Comparison of ENCODE assay signal across 20 cellular contexts in the genomic region with DNA sequence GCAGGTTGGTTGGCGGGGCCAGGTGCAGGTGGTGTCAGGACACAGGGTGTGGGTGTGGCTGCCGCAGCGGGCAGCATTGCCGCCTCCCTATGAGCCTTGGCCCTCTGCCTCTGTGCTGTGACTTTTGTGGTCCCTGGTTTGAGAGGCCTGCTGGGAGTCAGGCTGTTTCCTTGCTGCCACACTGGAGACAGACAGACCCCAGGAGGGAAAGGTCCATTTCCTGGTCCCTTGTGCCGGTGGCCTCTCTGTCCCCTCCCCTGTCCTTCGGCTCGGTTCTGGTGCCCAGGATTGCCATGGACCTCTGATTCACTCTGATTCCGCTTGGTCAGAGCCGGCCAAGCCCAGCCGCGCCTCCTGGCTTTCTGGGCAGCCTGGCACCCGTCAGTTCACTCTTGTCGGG.
"Had no signal": no experiment of that assay in that cellular context is flagged by ENCODE, and none has a peak within 500 bp of the region (broad histone marks: within the 10 kb centered on the region; RNA-seq: fewer than 3 reads in every experiment).

No MANE protein-coding gene starts in this region.

- H3K4me1 ChIP-seq: gastroesophageal sphincter, stomach had no signal

- H3K9me3 Mint-ChIP-seq: immature natural killer cell; naive thymus-derived CD4-positive, alpha-beta T cell; nephron progenitor cell had no signal

- H3K27ac Mint-ChIP-seq: naive thymus-derived CD4-positive, alpha-beta T cell had no signal

- H3K9me3 ChIP-seq: esophagus squamous epithelium, gastroesophageal sphincter, neutrophil, stomach had no signal

- H3K27me3 Mint-ChIP-seq: naive thymus-derived CD4-positive, alpha-beta T cell had no signal

- ATAC-seq: gastroesophageal sphincter; left ventricle myocardium superior; naive thymus-derived CD4-positive, alpha-beta T cell; sciatic nerve had no signal

- H3K4me3 ChIP-seq: esophagus squamous epithelium, gastroesophageal sphincter, lung, stomach had no signal

- H3K27ac ChIP-seq: esophagus squamous epithelium, gastroesophageal sphincter, neutrophil, stomach had no signal

- FAIRE-seq: colon, keratinocyte, small intestine, urothelium cell line had no signal

- DNase-seq: dermis blood vessel endothelial cell; esophagus squamous epithelium; foreskin fibroblast; immature natural killer cell; left ventricle myocardium superior; naive thymus-derived CD4-positive, alpha-beta T cell; nephron progenitor cell; posterior cingulate gyrus; small intestine; stimulated activated CD4-positive, alpha-beta T cell treated with anti-CD3 and anti-CD28 coated beads, Interleukin-12 subunit alpha, Interleukin-12 subunit beta, amount 100 ng/mL, for 4 hours; stimulated activated naive CD4-positive, alpha-beta T cell; stomach; trophoblast cell had no signal

- H3K4me3 Mint-ChIP-seq: immature natural killer cell; naive thymus-derived CD4-positive, alpha-beta T cell; nephron progenitor cell had no signal

- H3K27me3 ChIP-seq: esophagus squamous epithelium, gastroesophageal sphincter, stomach had no signal
